ENCODE assay signal across 8 cellular contexts in the genomic region with DNA sequence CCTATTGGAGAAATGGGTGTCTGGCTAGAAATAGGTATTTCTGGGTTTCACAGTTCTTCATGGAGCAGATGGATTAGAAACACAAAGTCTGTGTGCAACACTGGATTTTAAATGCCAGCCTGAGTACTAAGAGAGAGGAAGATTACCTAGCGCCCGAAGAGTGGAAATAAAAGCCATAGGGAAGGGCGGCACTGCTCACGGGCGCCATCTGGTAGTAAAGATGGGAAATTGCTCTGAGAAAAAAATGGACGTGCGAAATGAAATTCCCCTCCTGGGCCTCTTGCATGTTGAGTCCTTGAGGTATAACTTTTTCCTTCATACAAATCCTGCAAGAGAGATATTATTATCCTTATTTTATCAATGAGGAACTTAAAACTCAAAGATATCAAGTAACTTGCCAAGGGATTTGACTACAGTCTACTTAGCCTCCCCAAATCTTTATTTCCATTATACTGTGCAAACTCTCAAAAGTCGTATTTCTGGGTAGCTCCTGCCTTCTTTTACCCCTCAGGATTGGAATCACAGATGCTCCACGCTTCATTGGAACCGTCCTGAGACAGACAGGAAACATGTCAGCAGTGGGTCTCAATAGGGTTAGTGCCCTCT.
DNase-seq lines count a peak whose midpoint lies in the region; ATAC-seq, FAIRE-seq and TF ChIP-seq lines count a peak whose summit lies in the region.

No MANE protein-coding gene starts in this region.

- ATAC-seq in activated T-cell treated with anti-CD3 and anti-CD28 coated beads, Interleukin-2, amount 50 U/mL, for 72 hours (replicated peaks in 1 of 2) = no peak
- no peak for ATAC-seq in HG03460 (IDR thresholded peaks at IDR 0.05; ENCODE audit: unreplicated experiment)

- no peak overlapping the region for H3K4me2 ChIP-seq in OCI-LY1 (ENCODE audit: low read length)

- H3K9me3 Mint-ChIP-seq in activated T-cell treated with anti-CD3 and anti-CD28 coated beads, Interleukin-2, amount 50 U/mL, for 72 hours = peaks cover 5 to 12% of the 10 kb centered on the region in 2 donors

- H3K4me3 ChIP-seq in OCI-LY1 (ENCODE audit: low read depth, low read length, poor library complexity, severe bottlenecking) (no peak overlapping the region), fibroblast of the aortic adventitia (ENCODE audit: low read depth, low read length) (no peak overlapping the region)

- DNase-seq in DMS153 treated with DMSO at 0.1 percent for 48 hours (lab: John Stamatoyannopoulos, UW; ENCODE audit: unreplicated experiment) (peak; percentile 58), DMS153 (lab: John Stamatoyannopoulos, UW) (no peak), HTR-8/SVneo (ENCODE audit: insufficient read length, low spot score) (peak; percentile 49), fibroblast of the aortic adventitia (ENCODE audit: low read depth) (peak; percentile 64), occipital lobe (lab: John Stamatoyannopoulos, UW) (peak; percentile 29)
- DNase-seq in activated T-cell treated with anti-CD3 and anti-CD28 coated beads, Interleukin-2, amount 50 U/mL, for 72 hours = peak; percentile 45 to 61

- H2AFZ ChIP-seq in OCI-LY1 (ENCODE audit: low read length) = no peak overlapping the region

- peaks cover 52% of the 10 kb centered on the region for H3K4me1 Mint-ChIP-seq in activated T-cell treated with anti-CD3 and anti-CD28 coated beads, Interleukin-2, amount 50 U/mL, for 72 hours (ENCODE audit: low read depth)

- H3K9ac ChIP-seq in OCI-LY1 (ENCODE audit: low read length) = no peak overlapping the region

- TF ChIP-seq CTCF in OCI-LY1 (IDR thresholded peaks at IDR 0.05; ENCODE audit: low read length) (peak; percentile 85), fibroblast of the aortic adventitia (IDR thresholded peaks at IDR 0.05; ENCODE audit: insufficient read depth, low read length) (peak; percentile 92)

- no peaks in the 10 kb centered on the region for H3K9me3 ChIP-seq in OCI-LY1 (ENCODE audit: low read length)

- H3K27ac ChIP-seq in OCI-LY1 (ENCODE audit: low read depth, low read length, poor library complexity, severe bottlenecking) = no peak overlapping the region

- H4K20me1 ChIP-seq in OCI-LY1 (ENCODE audit: insufficient read depth, low read length) = no peaks in the 10 kb centered on the region

- H3F3A ChIP-seq in OCI-LY1 (ENCODE audit: insufficient read depth, low read length) = no peaks in the 10 kb centered on the region

- H3K27me3 Mint-ChIP-seq in activated T-cell treated with anti-CD3 and anti-CD28 coated beads, Interleukin-2, amount 50 U/mL, for 72 hours (ENCODE audit: low read depth) = peaks cover 25% of the 10 kb centered on the region

- no peak overlapping the region for H3K27ac Mint-ChIP-seq in activated T-cell treated with anti-CD3 and anti-CD28 coated beads, Interleukin-2, amount 50 U/mL, for 72 hours

- no peaks in the 10 kb centered on the region for H3K79me2 ChIP-seq in OCI-LY1 (ENCODE audit: insufficient read depth, low read length)

- H3K4me3 Mint-ChIP-seq in activated T-cell treated with anti-CD3 and anti-CD28 coated beads, Interleukin-2, amount 50 U/mL, for 72 hours = peak overlapping the region; percentile 30 to 64

- H3K27me3 ChIP-seq in OCI-LY1 (ENCODE audit: insufficient read depth, low read length) = no peaks in the 10 kb centered on the region

- peak; percentile 55 for FAIRE-seq in HTR-8/SVneo (lab: Jason Lieb, UNC)

- H3K36me3 Mint-ChIP-seq in activated T-cell treated with anti-CD3 and anti-CD28 coated beads, Interleukin-2, amount 50 U/mL, for 72 hours (ENCODE audit: insufficient read depth in 2 of 2) = peaks cover 10 to 12% of the 10 kb centered on the region in 2 donors

- no peaks in the 10 kb centered on the region for H3K36me3 ChIP-seq in OCI-LY1 (ENCODE audit: insufficient read depth, low read length)

- no peaks in the 10 kb centered on the region for H3K9me2 ChIP-seq in OCI-LY1 (ENCODE audit: low read depth, low read length)

- H3K4me1 ChIP-seq in OCI-LY1 (ENCODE audit: insufficient read depth, low read length, severe bottlenecking) = no peaks in the 10 kb centered on the region
